Comparison of ENCODE assay signal across 22 cellular contexts in the genomic region with DNA sequence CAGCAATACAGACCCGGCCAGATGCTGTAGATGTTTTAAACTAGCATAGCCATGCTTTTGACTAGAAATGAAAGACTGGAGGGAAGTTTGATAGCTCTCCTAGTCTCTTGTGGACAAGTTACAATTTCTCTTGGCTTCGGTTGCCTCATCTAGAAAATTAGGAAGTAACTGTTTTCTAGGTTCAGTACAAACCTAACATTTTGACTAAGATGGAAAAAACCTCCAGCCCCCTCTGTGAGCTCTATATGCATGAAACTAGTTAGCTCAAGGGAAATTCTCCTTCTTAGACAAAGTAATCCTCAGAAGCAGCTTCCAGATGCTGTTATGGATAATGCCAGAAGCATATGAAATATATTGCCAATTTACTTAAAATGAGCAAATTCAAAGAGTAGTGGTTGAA.
DNase-seq lines count a peak whose midpoint lies in the region; ATAC-seq, FAIRE-seq and TF ChIP-seq lines count a peak whose summit lies in the region.
"Had no signal": no experiment of that assay in that cellular context is flagged by ENCODE, and none has a peak within 500 bp of the region (broad histone marks: within the 10 kb centered on the region; RNA-seq: fewer than 3 reads in every experiment).

No MANE protein-coding gene starts in this region.

- no peak overlapping the region for H3K4me2 ChIP-seq in GM12878 (ENCODE audit: control insufficient read depth, insufficient read depth)
- H3K4me2 ChIP-seq: GM23338 had no signal

- DNase-seq in GM12865 (ENCODE audit: low read depth) (peak; percentile 2), GM12878 (ENCODE audit: low read depth, low spot score) (no peak), T1000 (lab: John Stamatoyannopoulos, UW) (no peak), HEK293T (ENCODE audit: extremely low spot score) (no peak), mucosa of descending colon (no peak), NCI-H2029 treated with DMSO at 0.1 percent for 48 hours (lab: John Stamatoyannopoulos, UW) (no peak)
- DNase-seq: activated CD4-positive, alpha-beta memory T cell treated with anti-CD3 and anti-CD28 coated beads, Interleukin-2, amount 10 ng/mL, durations not matched to agents 7 days and 5 days; activated effector memory CD4-positive, alpha-beta T cell treated with Interleukin-2 at 50 U/mL for 16 hours; effector CD8-positive, alpha-beta T cell; foreskin melanocyte; hippocampal formation; NCI-H1417 treated with DMSO at 0.1 percent for 48 hours; NCI-H524; nephron progenitor cell; posterior cingulate gyrus had no signal

- SMC1A ChIA-PET in GM12878 (lab: Charles Lee; ENCODE audit: uncharacterized antibody, unreplicated experiment), result interaction anchor here (0.6 to 1.0 kb wide), 4 partner anchors 9 to 128 kb away, joined by 3 to 5 read pairs (median 4); no protein-coding TSS in a partner anchor

- FAIRE-seq in GM12878 (lab: Jason Lieb, UNC), result no peak
- FAIRE-seq: D721Med had no signal

- no peak overlapping the region for H3K9ac ChIP-seq in GM12878 (ENCODE audit: control insufficient read depth, insufficient read depth, low read length)

- TF ChIP-seq POLR2A in GM12878 (IDR thresholded peaks at IDR 0.05; ENCODE audit: low read depth, low read length), result no peak

- no peaks in the 10 kb centered on the region for H3K79me2 ChIP-seq in GM12878 (ENCODE audit: control insufficient read depth, insufficient read depth, low read length)

- H4K20me1 ChIP-seq in GM12878 (ENCODE audit: control insufficient read depth, insufficient read depth), result no peaks in the 10 kb centered on the region

- in situ Hi-C loops in GM12878 (cut with MboI), result no loop called here

- WGBS in GM12878 (ENCODE audit: insufficient coverage, insufficient replicate concordance, low lambda C conversion rate, missing lambda C conversion rate), result 0% methylated on average over 2 of the region's 2 CpGs

- no peaks in the 10 kb centered on the region for H3K27me3 ChIP-seq in GM12878 (replicated peaks in 1 of 2; ENCODE audit: control insufficient read depth in 2 of 2, insufficient read depth in 2 of 2, low read length in 1 of 2)
- H3K27me3 ChIP-seq: suprapubic skin had no signal

- CTCF ChIA-PET in GM12878 (lab: Yijun Ruan, JAX) (no interaction called here), HEK293T (lab: Yijun Ruan, JAX) (interaction anchor here (0.8 kb wide), 1 partner anchor 30 kb away, joined by 3 read pairs; no protein-coding TSS in a partner anchor)

- BruUV-seq in GM12878 (replicated peaks; lab: Mats Ljungman, UMichigan), result no TSS peak

- H3K27ac ChIP-seq in GM12878 (ENCODE audit: control insufficient read depth, insufficient read depth), result no peak overlapping the region
- H3K27ac ChIP-seq: C4-2B, suprapubic skin had no signal

- RAD21 ChIA-PET in GM12878 (lab: Charles Lee; ENCODE audit: unreplicated experiment), result no interaction called here

- TF ChIP-seq CTCF in GM12865 (IDR thresholded peaks at IDR 0.05; ENCODE audit: insufficient read depth, low read depth, low read length, missing control alignments), result no peak
- TF ChIP-seq CTCF in GM12878 (IDR thresholded peaks at IDR 0.05 in 2 of 3, conservative IDR thresholded peaks at IDR 0.05 in 1 of 3; ENCODE audit: control insufficient read depth in 2 of 3, extremely low read depth in 1 of 3, insufficient read depth in 1 of 3, low read depth in 3 of 3, low read length in 3 of 3), result no peak
- no peak for TF ChIP-seq CTCF in mucosa of descending colon (IDR thresholded peaks at IDR 0.05)

- intact Hi-C loops in GM12878 (cut with micrococcal nuclease; ENCODE audit: unreplicated experiment), result no loop called here
- intact Hi-C loops in mucosa of descending colon (cut with DNase I, micrococcal nuclease), result no loop called here

- no peak overlapping the region for H2AFZ ChIP-seq in GM12878 (ENCODE audit: control insufficient read depth, low read depth, low read length)
- H2AFZ ChIP-seq: GM23338 had no signal

- ATAC-seq in HG02588 (IDR thresholded peaks at IDR 0.05; ENCODE audit: unreplicated experiment) (peak; percentile 65), HG03442 (IDR thresholded peaks at IDR 0.05; ENCODE audit: unreplicated experiment) (peak; percentile 45), GM12878 (peak; percentile 52), mucosa of descending colon (no peak)
- ATAC-seq: GM23338, sciatic nerve had no signal

- H3K4me3 ChIP-seq in GM12865 (ENCODE audit: low read depth, low read length) (no peak overlapping the region), GM12878 (0 out of 2 replicates have a peak overlapping the region, but pooled peaks have one; percentile 11), mucosa of descending colon (no peak overlapping the region)
- H3K4me3 ChIP-seq: GM23338, suprapubic skin had no signal

- no peaks in the 10 kb centered on the region for H3K9me3 ChIP-seq in GM12878 (replicated peaks; ENCODE audit: control insufficient read depth, insufficient read depth, low read length)
- H3K9me3 ChIP-seq in mucosa of descending colon, result no peaks in the 10 kb centered on the region
- H3K9me3 ChIP-seq: suprapubic skin had no signal

- POLR2A ChIA-PET in GM12878 (lab: Charles Lee), result no interaction called here
- POLR2A ChIA-PET in HEK293T (lab: Yijun Ruan, JAX), result no interaction called here

- H3K36me3 ChIP-seq in GM12878 (ENCODE audit: control insufficient read depth in 2 of 2, insufficient read depth in 2 of 2, low read length in 1 of 2) (no peaks in the 10 kb centered on the region), mucosa of descending colon (ENCODE audit: low read depth) (no peaks in the 10 kb centered on the region)
- H3K36me3 ChIP-seq: suprapubic skin had no signal

- H3K4me1 ChIP-seq in GM12878 (ENCODE audit: control insufficient read depth, insufficient read depth, low read length), result no peaks in the 10 kb centered on the region
- no peaks in the 10 kb centered on the region for H3K4me1 ChIP-seq in mucosa of descending colon (ENCODE audit: low read depth)

- TF ChIP-seq RAD21 in GM12878 (IDR thresholded peaks at IDR 0.05; ENCODE audit: insufficient read depth, low read depth, low read length), result no peak

- no peak for TF ChIP-seq EP300 in GM12878 (IDR thresholded peaks at IDR 0.05; ENCODE audit: borderline replicate concordance in 1 of 2, control insufficient read depth in 1 of 2, low read depth in 2 of 2, low read length in 2 of 2)

TF ChIP-seq in GM12878, 131 proteins besides CTCF, POLR2A, EP300 and RAD21:
- TF ChIP-seq POLR2AphosphoS2 (IDR thresholded peaks at IDR 0.05; ENCODE audit: low read depth, low read length) (no peak), JUNB (IDR thresholded peaks at IDR 0.05) (peak; percentile 55), RUNX3 (IDR thresholded peaks at IDR 0.05; ENCODE audit: low read length) (peak; percentile 25; the same call in 1 of the 2 replicates), ETV6 (conservative IDR thresholded peaks at IDR 0.05 in 1 of 2, IDR thresholded peaks at IDR 0.05 in 1 of 2; ENCODE audit: borderline replicate concordance in 1 of 2, low read depth in 1 of 2) (0 out of 4 replicates have a peak, but pooled peaks of 1 of the 2 experiments have one; percentile 23), IKZF1 (conservative IDR thresholded peaks at IDR 0.05) (0 out of 2 replicates have a peak, but pooled peaks have one; percentile 13)

TF ChIP-seq in HEK293T, 16 proteins besides CTCF, POLR2A, EP300 and RAD21:
- TF ChIP-seq ARNT (IDR thresholded peaks at IDR 0.05) (no peak), ELF4 (IDR thresholded peaks at IDR 0.05) (no peak), FOXA1 (IDR thresholded peaks at IDR 0.05) (no peak), FOXK2 (IDR thresholded peaks at IDR 0.05) (no peak), ZNF384 (IDR thresholded peaks at IDR 0.05) (no peak), SUZ12 (IDR thresholded peaks at IDR 0.05) (no peak), L3MBTL2 (conservative IDR thresholded peaks at IDR 0.05) (no peak), NFRKB (IDR thresholded peaks at IDR 0.05) (no peak), SP1 (IDR thresholded peaks at IDR 0.05) (no peak), BHLHE40 (IDR thresholded peaks at IDR 0.05; ENCODE audit: borderline replicate concordance) (no peak), CTBP1 (IDR thresholded peaks at IDR 0.05; ENCODE audit: borderline replicate concordance) (no peak), HDGF (IDR thresholded peaks at IDR 0.05; ENCODE audit: borderline replicate concordance) (no peak)
- TF ChIP-seq, protein P1, sequence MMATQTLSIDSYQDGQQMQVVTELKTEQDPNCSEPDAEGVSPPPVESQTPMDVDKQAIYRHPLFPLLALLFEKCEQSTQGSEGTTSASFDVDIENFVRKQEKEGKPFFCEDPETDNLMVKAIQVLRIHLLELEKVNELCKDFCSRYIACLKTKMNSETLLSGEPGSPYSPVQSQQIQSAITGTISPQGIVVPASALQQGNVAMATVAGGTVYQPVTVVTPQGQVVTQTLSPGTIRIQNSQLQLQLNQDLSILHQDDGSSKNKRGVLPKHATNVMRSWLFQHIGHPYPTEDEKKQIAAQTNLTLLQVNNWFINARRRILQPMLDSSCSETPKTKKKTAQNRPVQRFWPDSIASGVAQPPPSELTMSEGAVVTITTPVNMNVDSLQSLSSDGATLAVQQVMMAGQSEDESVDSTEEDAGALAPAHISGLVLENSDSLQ (IDR thresholded peaks at IDR 0.05), result no peak
